1 cellular context compared by ENCODE assay signal in genomic region chr1:240621249-240621648, GRCh38.
TF ChIP-seq lines count a peak whose summit lies in the region.

No MANE protein-coding gene starts in this region.

TF ChIP-seq in IMR-90, 13 proteins besides CTCF, POLR2A, EP300 and RAD21 (continued from another document):
- TF ChIP-seq RFX5 (IDR thresholded peaks at IDR 0.05; ENCODE audit: low read depth, low read length) (no peak), SMC3 (IDR thresholded peaks at IDR 0.05; ENCODE audit: low read depth, low read length) (no peak), ELK1 (IDR thresholded peaks at IDR 0.05; ENCODE audit: borderline replicate concordance, low read depth, low read length) (no peak), FOS (IDR thresholded peaks at IDR 0.05; ENCODE audit: low read depth, low read length) (no peak), MAZ (IDR thresholded peaks at IDR 0.05; ENCODE audit: borderline replicate concordance, low read depth, low read length) (no peak), RCOR1 (IDR thresholded peaks at IDR 0.05; ENCODE audit: insufficient replicate concordance, low read length) (no peak), USF2 (IDR thresholded peaks at IDR 0.05; ENCODE audit: low read depth, low read length) (no peak), BHLHE40 (IDR thresholded peaks at IDR 0.05; ENCODE audit: low read depth, low read length) (no peak), MAFK (IDR thresholded peaks at IDR 0.05; ENCODE audit: low read depth, low read length) (no peak)
TF ChIP-seq in IMR-90: peak in this region for 0.
